Comparison of ENCODE assay signal across 16 cellular contexts in the genomic region with DNA sequence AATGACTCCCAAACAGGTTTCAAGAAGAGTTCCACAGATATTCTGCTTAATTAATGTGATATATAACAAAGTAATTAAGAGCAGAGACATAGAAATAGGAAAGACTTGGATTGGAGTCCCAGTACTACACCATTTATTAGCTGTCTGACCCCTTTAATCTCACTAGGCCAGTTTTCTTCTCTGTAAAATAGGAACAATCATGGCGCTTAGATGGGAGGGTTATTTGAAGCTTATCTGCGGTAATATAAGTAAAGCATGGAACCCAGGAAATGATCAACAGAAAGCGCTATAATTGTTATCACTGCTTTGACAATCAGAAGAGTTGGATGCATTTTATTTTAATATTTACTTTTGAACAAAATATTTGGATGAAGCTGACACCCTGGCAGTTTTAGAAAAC.
"Had no signal": no experiment of that assay in that cellular context is flagged by ENCODE, and none has a peak within 500 bp of the region (broad histone marks: within the 10 kb centered on the region; RNA-seq: fewer than 3 reads in every experiment).

No MANE protein-coding gene starts in this region.

- H3K27ac ChIP-seq: colonic mucosa, esophagus muscularis mucosa, vagina had no signal

- H3K4me3 ChIP-seq: colonic mucosa, esophagus muscularis mucosa, lung, vagina had no signal

- ATAC-seq: stimulated activated naive CD8-positive, alpha-beta T cell treated with anti-CD3 and anti-CD28 coated beads, Interleukin-15, amount 100 ng/mL, for 72 hours had no signal

- H3K4me1 ChIP-seq: colonic mucosa had no signal

- H3K9me3 ChIP-seq: colonic mucosa, esophagus muscularis mucosa, vagina had no signal

- FAIRE-seq: endometrium, TTC549 had no signal

- H3K27me3 ChIP-seq: vagina had no signal

- DNase-seq: activated CD4-positive, alpha-beta T cell treated with anti-CD3 and anti-CD28 coated beads, Interleukin-2, amount 50 U/mL, for 4 hours; activated naive CD8-positive, alpha-beta T cell treated with anti-CD3 and anti-CD28 coated beads, Interleukin-2, amount 10 ng/mL, durations not matched to agents 7 days and 5 days; activated T-cell treated with anti-CD3 and anti-CD28 coated beads for 4 hours; colonic mucosa; hippocampal formation; islet precursor cell; midbrain; stimulated activated CD4-positive, alpha-beta T cell treated with anti-CD3 and anti-CD28 coated beads, Interleukin-15, amount 100 ng/mL, for 24 hours; stimulated activated CD4-positive, alpha-beta T cell treated with anti-CD3 and anti-CD28 coated beads, Interleukin-2, amount 100 ng/mL, for 48 hours; stimulated activated naive CD8-positive, alpha-beta T cell treated with anti-CD3 and anti-CD28 coated beads, Interleukin-15, amount 100 ng/mL, for 72 hours; trophoblast cell had no signal

- H3K36me3 ChIP-seq: colonic mucosa, esophagus muscularis mucosa, vagina had no signal
